12 cellular contexts compared by ENCODE assay signal in the genomic region with DNA sequence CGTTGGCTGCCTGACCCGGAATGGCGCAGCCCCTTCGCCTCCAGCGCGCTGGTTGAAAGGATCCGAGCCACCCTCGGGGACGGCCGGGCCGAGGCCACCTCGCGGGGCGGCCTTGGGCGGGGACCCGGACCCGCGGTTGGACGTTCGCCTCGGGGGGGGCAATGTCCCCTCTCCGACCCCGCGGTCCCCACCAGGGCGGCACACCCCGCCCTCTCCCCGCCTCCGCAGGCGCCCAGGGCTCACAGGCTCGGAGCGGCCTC. TPM values are rescaled to one million over a fixed set of nuclear protein-coding genes. Genes with fewer than 3 reads are reported as not detected.
DNase-seq lines count a peak whose midpoint lies in the region; ATAC-seq, FAIRE-seq and TF ChIP-seq lines count a peak whose summit lies in the region.
"Had no signal": no experiment of that assay in that cellular context is flagged by ENCODE, and none has a peak within 500 bp of the region (broad histone marks: within the 10 kb centered on the region; RNA-seq: fewer than 3 reads in every experiment).

No MANE protein-coding gene starts in this region.

- H3K27ac ChIP-seq in esophagus squamous epithelium (no peak overlapping the region), upper lobe of right lung (no peak overlapping the region)

- H3K27me3 Mint-ChIP-seq in activated T-cell treated with anti-CD3 and anti-CD28 coated beads, Interleukin-2, amount 50 U/mL, for 4 hours (ENCODE audit: low read depth): peaks cover 5% of the 10 kb centered on the region
- H3K27me3 Mint-ChIP-seq in activated T-cell treated with anti-CD3 and anti-CD28 coated beads, Interleukin-2, amount 50 U/mL, for 24 hours: peaks cover 8% of the 10 kb centered on the region
- H3K27me3 Mint-ChIP-seq in nephron progenitor cell (ENCODE audit: low read depth, poor library complexity): peaks cover 27% of the 10 kb centered on the region

- intact Hi-C loops in esophagus squamous epithelium (cut with DNase I): no loop called here
- intact Hi-C loops in upper lobe of right lung (cut with DNase I): no loop called here

- WGBS in esophagus squamous epithelium, 2 donors: no CpG with 5 or more reads among the region's 31 CpGs

- no peak overlapping the region for H3K4me3 Mint-ChIP-seq in activated T-cell treated with anti-CD3 and anti-CD28 coated beads, Interleukin-2, amount 50 U/mL, for 4 hours
- no peak overlapping the region for H3K4me3 Mint-ChIP-seq in activated T-cell treated with anti-CD3 and anti-CD28 coated beads, Interleukin-2, amount 50 U/mL, for 24 hours
- no peak overlapping the region for H3K4me3 Mint-ChIP-seq in nephron progenitor cell

- no peaks in the 10 kb centered on the region for H3K9me3 Mint-ChIP-seq in activated T-cell treated with anti-CD3 and anti-CD28 coated beads, Interleukin-2, amount 50 U/mL, for 4 hours
- H3K9me3 Mint-ChIP-seq in activated T-cell treated with anti-CD3 and anti-CD28 coated beads, Interleukin-2, amount 50 U/mL, for 24 hours: no peaks in the 10 kb centered on the region
- no peaks in the 10 kb centered on the region for H3K9me3 Mint-ChIP-seq in nephron progenitor cell

- TF ChIP-seq POLR2A in esophagus squamous epithelium (IDR thresholded peaks at IDR 0.05): no peak

- no peak overlapping the region for H3K27ac Mint-ChIP-seq in activated T-cell treated with anti-CD3 and anti-CD28 coated beads, Interleukin-2, amount 50 U/mL, for 24 hours
- H3K27ac Mint-ChIP-seq in nephron progenitor cell: no peak overlapping the region

- H3K4me3 ChIP-seq in esophagus squamous epithelium (peak overlapping the region; percentile 35 to 75 (median 48)), neuron (ENCODE audit: low read length) (peak overlapping the region; percentile 35), upper lobe of right lung (peak overlapping the region; percentile 43)

- H3K36me3 Mint-ChIP-seq in activated T-cell treated with anti-CD3 and anti-CD28 coated beads, Interleukin-2, amount 50 U/mL, for 4 hours (ENCODE audit: insufficient read depth): no peaks in the 10 kb centered on the region
- no peaks in the 10 kb centered on the region for H3K36me3 Mint-ChIP-seq in activated T-cell treated with anti-CD3 and anti-CD28 coated beads, Interleukin-2, amount 50 U/mL, for 24 hours (ENCODE audit: low read depth)
- no peaks in the 10 kb centered on the region for H3K36me3 Mint-ChIP-seq in nephron progenitor cell (ENCODE audit: low read depth)

- no peak for TF ChIP-seq CTCF in esophagus squamous epithelium (IDR thresholded peaks at IDR 0.05)
- TF ChIP-seq CTCF in upper lobe of right lung (IDR thresholded peaks at IDR 0.05): no peak
- TF ChIP-seq CTCF in nephron progenitor cell (IDR thresholded peaks at IDR 0.05): no peak

- ATAC-seq in activated T-cell treated with anti-CD3 and anti-CD28 coated beads, Interleukin-2, amount 50 U/mL, for 4 hours: peak; percentile 3 to 8
- ATAC-seq in upper lobe of right lung: no peak

- H3K4me1 Mint-ChIP-seq in activated T-cell treated with anti-CD3 and anti-CD28 coated beads, Interleukin-2, amount 50 U/mL, for 4 hours (ENCODE audit: low read depth): peaks cover 15% of the 10 kb centered on the region
- H3K4me1 Mint-ChIP-seq in activated T-cell treated with anti-CD3 and anti-CD28 coated beads, Interleukin-2, amount 50 U/mL, for 24 hours (ENCODE audit: low read depth): peaks cover 14% of the 10 kb centered on the region
- H3K4me1 Mint-ChIP-seq in nephron progenitor cell: peaks cover 42% of the 10 kb centered on the region

- no peak overlapping the region for H2AFZ ChIP-seq in neuron (ENCODE audit: low read depth, low read length)

- no peaks in the 10 kb centered on the region for H3K9me3 ChIP-seq in esophagus squamous epithelium
- no peaks in the 10 kb centered on the region for H3K9me3 ChIP-seq in neuron (ENCODE audit: low read length)
- no peaks in the 10 kb centered on the region for H3K9me3 ChIP-seq in upper lobe of right lung

- no peaks in the 10 kb centered on the region for H3K36me3 ChIP-seq in esophagus squamous epithelium
- H3K36me3 ChIP-seq in neuron (ENCODE audit: insufficient read depth, low read length): peaks cover 7% of the 10 kb centered on the region
- H3K36me3 ChIP-seq in upper lobe of right lung: no peaks in the 10 kb centered on the region

- FAIRE-seq in urothelium cell line (lab: Jason Lieb, UNC): no peak
- FAIRE-seq: A204.1, GM19239 had no signal

- H3K4me1 ChIP-seq in esophagus squamous epithelium: peaks cover 9 to 50% (median 29%) of the 10 kb centered on the region in 3 donors
- peaks cover 43% of the 10 kb centered on the region for H3K4me1 ChIP-seq in neuron (ENCODE audit: insufficient read depth, low read length)
- H3K4me1 ChIP-seq in upper lobe of right lung: peaks cover 7% of the 10 kb centered on the region

- no peak for DNase-seq in activated T-cell treated with anti-CD3 and anti-CD28 coated beads, Interleukin-2, amount 50 U/mL, for 4 hours
- DNase-seq in activated T-cell treated with anti-CD3 and anti-CD28 coated beads, Interleukin-2, amount 50 U/mL, for 24 hours: no peak
- no peak for DNase-seq in esophagus squamous epithelium (lab: John Stamatoyannopoulos, UW)
- DNase-seq in upper lobe of right lung: no peak
- no peak for DNase-seq in urothelium cell line (ENCODE audit: low spot score)
- DNase-seq in nephron progenitor cell: no peak
- DNase-seq in NCI-H1105 treated with DMSO at 0.1 percent for 48 hours (lab: John Stamatoyannopoulos, UW): no peak
- DNase-seq: KG1, NCI-H345 had no signal

- peaks cover 7 to 81% (median 22%) of the 10 kb centered on the region in 4 donors for H3K27me3 ChIP-seq in esophagus squamous epithelium
- H3K27me3 ChIP-seq in neuron (ENCODE audit: insufficient read depth, low read length): peaks cover 11% of the 10 kb centered on the region
- peaks cover 41% of the 10 kb centered on the region for H3K27me3 ChIP-seq in upper lobe of right lung

RNA-seq across cellular contexts. Expression of gene SOX8, which starts 1.0 kb away (rescaled TPM):
- total RNA-seq in activated T-cell treated with anti-CD3 and anti-CD28 coated beads, Interleukin-2, amount 50 U/mL, for 4 hours: 1 to 10 TPM; 2.6 to 4.0 (median 3.5) TPM
- total RNA-seq in esophagus squamous epithelium (under 1 TPM in 3 of 4 donors, not detected in 1; 0.08 to 0.19 (median 0.09) TPM), upper lobe of right lung (0.81 TPM)

RNA-seq across cellular contexts. Expression of gene LMF1, which starts 9.7 kb away (rescaled TPM):
- 1 to 10 TPM; 7.7 to 9.9 (median 9.3) TPM for total RNA-seq in activated T-cell treated with anti-CD3 and anti-CD28 coated beads, Interleukin-2, amount 50 U/mL, for 4 hours
- total RNA-seq in esophagus squamous epithelium (10 to 100 TPM; 13.3 to 34.4 (median 23.8) TPM), upper lobe of right lung (19.0 TPM)
